Comparison of ENCODE assay signal across 9 cellular contexts in genomic region chr10:6406220-6407033, GRCh38.
DNase-seq lines count a peak whose midpoint lies in the region; ATAC-seq and TF ChIP-seq lines count a peak whose summit lies in the region.
"Had no signal": no experiment of that assay in that cellular context is flagged by ENCODE, and none has a peak within 500 bp of the region (broad histone marks: within the 10 kb centered on the region; RNA-seq: fewer than 3 reads in every experiment).

No MANE protein-coding gene starts in this region.

- intact Hi-C loops in ascending aorta (cut with DNase I) = no loop called here

- H3K4me3 ChIP-seq in ascending aorta = no peak overlapping the region

- DNase-seq in NCI-H82 (lab: John Stamatoyannopoulos, UW) (peak; percentile 28), NCI-H82 treated with DMSO at 0.1 percent for 48 hours (lab: John Stamatoyannopoulos, UW; ENCODE audit: unreplicated experiment) (no peak), M059J (ENCODE audit: low read depth) (peak; percentile 35), ascending aorta (ENCODE audit: low spot score in 2 of 2) (no peak), middle frontal gyrus (ENCODE audit: extremely low spot score, low spot score) (peak; percentile 32), NCI-H1092 treated with DMSO at 0.1 percent for 48 hours (lab: John Stamatoyannopoulos, UW) (no peak)
- DNase-seq: activated B cell treated with CpG ODN at 0.5 μM for 24 hours had no signal

- peak; percentile 10 to 47 (median 33) for TF ChIP-seq CTCF in ascending aorta (IDR thresholded peaks at IDR 0.05)

- no peaks in the 10 kb centered on the region for H3K36me3 ChIP-seq in ascending aorta

- no peak overlapping the region for H3K27ac ChIP-seq in ascending aorta

- ATAC-seq in GM19395 (IDR thresholded peaks at IDR 0.05; ENCODE audit: unreplicated experiment) = no peak
- ATAC-seq in HG03280 (IDR thresholded peaks at IDR 0.05; ENCODE audit: unreplicated experiment) = no peak

- H3K9me3 ChIP-seq in ascending aorta = no peaks in the 10 kb centered on the region

- H3K27me3 ChIP-seq in ascending aorta = no peaks in the 10 kb centered on the region

- peaks cover 0 to 4% of the 10 kb centered on the region in 2 donors for H3K4me1 ChIP-seq in ascending aorta

Comparison
In these comparisons a context has a peak if more than half of its experiments do, and no peak if none do; other contexts are left out.
1. DNase-seq: peak in NCI-H82 (single experiment), M059J (single experiment) and middle frontal gyrus (single experiment); none in NCI-H82 treated with DMSO at 0.1 percent for 48 hours (single experiment), ascending aorta (0 of 2) and NCI-H1092 treated with DMSO at 0.1 percent for 48 hours (single experiment).